7 cellular contexts compared by ENCODE assay signal in the genomic region with DNA sequence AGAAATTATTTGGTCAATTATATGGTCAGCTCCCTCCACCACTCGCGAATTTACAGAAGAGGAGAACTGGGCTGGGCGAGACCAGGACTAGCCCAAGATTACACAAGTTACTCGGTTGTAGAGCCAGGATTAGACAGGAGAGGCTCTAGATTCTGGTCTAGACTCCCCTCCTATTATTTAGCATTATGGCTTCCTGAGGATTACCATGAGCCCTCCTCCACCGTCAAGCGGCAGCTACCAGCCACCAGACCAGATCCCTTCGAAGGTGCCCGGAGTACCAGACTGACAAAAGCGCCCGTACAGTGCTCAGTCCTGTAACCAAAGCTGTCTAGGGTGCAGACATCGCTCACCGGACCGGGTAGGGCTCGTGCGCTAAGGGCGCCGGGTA. TPM values are rescaled to one million over a fixed set of nuclear protein-coding genes. Genes with fewer than 3 reads are reported as not detected.
DNase-seq lines count a peak whose midpoint lies in the region; ATAC-seq and TF ChIP-seq lines count a peak whose summit lies in the region.

No MANE protein-coding gene starts in this region.

- TF ChIP-seq POLR2A in spleen (IDR thresholded peaks at IDR 0.05), result no peak

- H3K9me3 ChIP-seq in iPS DF 6.9 (ENCODE audit: control insufficient read depth, insufficient read depth, low read length) (no peaks in the 10 kb centered on the region), spleen (no peaks in the 10 kb centered on the region)

- no peak for TF ChIP-seq CTCF in spleen (IDR thresholded peaks at IDR 0.05 in 8 of 11, conservative IDR thresholded peaks at IDR 0.05 in 3 of 11)

- H3K4me3 ChIP-seq in iPS DF 6.9 (ENCODE audit: low read length) (peak overlapping the region; percentile 33; the same call in 1 of the 2 replicates), spleen (peak overlapping the region; percentile 13 to 74 (median 50))

- peaks cover 3% of the 10 kb centered on the region for H3K4me1 ChIP-seq in iPS DF 6.9 (ENCODE audit: control insufficient read depth, insufficient read depth, low read length)
- peaks cover 0 to 54% (median 32%) of the 10 kb centered on the region in 6 donors for H3K4me1 ChIP-seq in spleen

- no CpG with 5 or more reads among the region's 17 CpGs for WGBS in iPS DF 6.9 (ENCODE audit: insufficient coverage, insufficient read length)
- WGBS in spleen, 5 donors, result 17 to 23% (median 21%) methylated on average over 17 of the region's 17 CpGs

- H3K36me3 ChIP-seq in iPS DF 6.9 (ENCODE audit: control insufficient read depth, insufficient read depth, low read length) (no peaks in the 10 kb centered on the region), spleen (no peaks in the 10 kb centered on the region)

- DNase-seq in SW480 (ENCODE audit: low spot score) (peak; percentile 61), iPS DF 6.9 (ENCODE audit: low read depth, low spot score) (no peak), spleen (no peak), CD1c-positive myeloid dendritic cell (ENCODE audit: extremely low spot score) (no peak)

- intact Hi-C loops in spleen (cut with DNase I; ENCODE audit: low total_unique reads), result no loop called here

- H3K27me3 ChIP-seq in iPS DF 6.9 (ENCODE audit: control insufficient read depth, insufficient read depth, low read length) (peaks cover 57% of the 10 kb centered on the region), spleen (replicated peaks in 1 of 7) (peaks cover 0 to 65% (median 37%) of the 10 kb centered on the region in 7 donors)

- ATAC-seq in GM18909 (IDR thresholded peaks at IDR 0.05; ENCODE audit: poor library complexity, unreplicated experiment) (peak; percentile 8), GM18519 (IDR thresholded peaks at IDR 0.05; ENCODE audit: low FRiP score, unreplicated experiment) (no peak), GM19397 (IDR thresholded peaks at IDR 0.05; ENCODE audit: unreplicated experiment) (no peak)

- H3K27ac ChIP-seq in iPS DF 6.9 (ENCODE audit: low read length), result no peak overlapping the region
- H3K27ac ChIP-seq in spleen, result no peak overlapping the region

RNA-seq across cellular contexts. Expression of gene MLNR, which starts 0.5 kb away (rescaled TPM):
- total RNA-seq in spleen, result under 1 TPM in 2 of 7 donors, not detected in 5; 0.37 to 0.40 TPM
- polyA plus RNA-seq in spleen, result not detected

RNA-seq across cellular contexts. Expression of gene CDADC1, which starts 28.1 kb away (rescaled TPM):
- total RNA-seq in spleen, result 10 to 100 TPM in 6 of 7 donors, 1 to 10 TPM in 1; 8.8 to 15.5 (median 11.1) TPM
- polyA plus RNA-seq in spleen, result 1 to 10 TPM; 3.3 to 6.2 (median 4.4) TPM
